In the genomic region with DNA sequence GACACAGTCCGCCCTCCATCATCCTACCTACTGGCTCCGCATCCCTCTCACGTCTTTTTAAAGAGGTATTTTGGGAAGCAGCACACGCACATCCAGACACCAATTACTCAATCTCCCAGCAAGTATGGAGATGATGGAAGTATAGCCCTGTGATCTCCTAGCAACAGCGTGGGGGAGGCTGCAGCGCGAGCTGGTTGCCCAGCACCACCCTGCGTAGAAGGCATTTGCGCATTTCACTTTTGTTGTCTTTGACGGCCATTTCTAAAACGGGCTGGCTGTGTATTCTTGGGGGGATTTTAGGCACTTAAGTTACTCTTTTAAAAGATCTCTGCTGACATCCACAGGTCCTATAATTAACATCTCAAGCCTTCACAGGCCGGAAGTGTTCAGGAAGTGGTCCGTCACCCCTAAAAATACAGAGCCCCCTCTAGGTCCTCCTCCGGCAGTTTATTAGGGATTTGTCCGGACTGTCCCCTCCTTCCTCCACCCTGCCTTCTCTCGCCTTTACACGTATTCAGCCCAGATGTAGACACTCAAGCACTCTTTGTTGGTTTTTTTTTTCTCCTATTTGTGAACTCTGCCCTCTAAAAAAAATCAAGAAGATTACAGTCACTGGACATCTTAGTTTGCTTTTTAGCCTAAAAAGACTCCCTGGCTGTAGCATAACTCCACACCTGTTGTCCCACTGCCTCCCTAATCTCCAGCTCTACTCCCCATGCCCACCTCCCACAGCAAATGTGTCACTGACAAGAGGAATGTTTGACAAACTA, we compare ENCODE assay signal across 19 cellular contexts.
DNase-seq lines count a peak whose midpoint lies in the region; ATAC-seq, FAIRE-seq and TF ChIP-seq lines count a peak whose summit lies in the region.
"Had no signal": no experiment of that assay in that cellular context is flagged by ENCODE, and none has a peak within 500 bp of the region (broad histone marks: within the 10 kb centered on the region; RNA-seq: fewer than 3 reads in every experiment).

No MANE protein-coding gene starts in this region.

- TF ChIP-seq CTCF in GM12865 (IDR thresholded peaks at IDR 0.05; ENCODE audit: insufficient read depth, low read depth, low read length, missing control alignments), result no peak
- TF ChIP-seq CTCF in activated CD8-positive, alpha-beta T cell treated with anti-CD3 and anti-CD28 coated beads for 36 hours (IDR thresholded peaks at IDR 0.05), result no peak

- H3K27ac Mint-ChIP-seq in activated CD8-positive, alpha-beta T cell treated with anti-CD3 and anti-CD28 coated beads for 36 hours, result no peak overlapping the region
- no peak overlapping the region for H3K27ac Mint-ChIP-seq in activated CD4-positive, alpha-beta T cell treated with anti-CD3 and anti-CD28 coated beads, Interleukin-2, amount 10 ng/mL, durations not matched to agents 24 days and 14 days
- H3K27ac Mint-ChIP-seq: activated naive CD4-positive, alpha-beta T cell treated with anti-CD3 and anti-CD28 coated beads, Interleukin-2, amount 50 U/mL, for 24 hours; nephron progenitor cell had no signal

- H3K36me3 Mint-ChIP-seq in activated CD8-positive, alpha-beta T cell treated with anti-CD3 and anti-CD28 coated beads for 36 hours (ENCODE audit: low read depth), result no peaks in the 10 kb centered on the region
- no peaks in the 10 kb centered on the region for H3K36me3 Mint-ChIP-seq in activated CD4-positive, alpha-beta T cell treated with anti-CD3 and anti-CD28 coated beads, Interleukin-2, amount 10 ng/mL, durations not matched to agents 24 days and 14 days (ENCODE audit: low read depth)
- H3K36me3 Mint-ChIP-seq: activated naive CD4-positive, alpha-beta T cell treated with anti-CD3 and anti-CD28 coated beads, Interleukin-2, amount 50 U/mL, for 24 hours had no signal

- H3K4me3 ChIP-seq in GM12865 (ENCODE audit: low read depth, low read length), result no peak overlapping the region
- H3K4me3 ChIP-seq: cardiac muscle cell had no signal

- H3K27me3 Mint-ChIP-seq in activated CD8-positive, alpha-beta T cell treated with anti-CD3 and anti-CD28 coated beads for 36 hours, result no peaks in the 10 kb centered on the region
- no peaks in the 10 kb centered on the region for H3K27me3 Mint-ChIP-seq in activated CD4-positive, alpha-beta T cell treated with anti-CD3 and anti-CD28 coated beads, Interleukin-2, amount 10 ng/mL, durations not matched to agents 24 days and 14 days
- H3K27me3 Mint-ChIP-seq: activated naive CD4-positive, alpha-beta T cell treated with anti-CD3 and anti-CD28 coated beads, Interleukin-2, amount 50 U/mL, for 24 hours had no signal

- CTCF ChIA-PET in activated CD8-positive, alpha-beta T cell treated with anti-CD3 and anti-CD28 coated beads for 36 hours (lab: Charles Lee), result no interaction called here

- H3K9me3 Mint-ChIP-seq in activated CD8-positive, alpha-beta T cell treated with anti-CD3 and anti-CD28 coated beads for 36 hours, result no peaks in the 10 kb centered on the region
- no peaks in the 10 kb centered on the region for H3K9me3 Mint-ChIP-seq in activated CD4-positive, alpha-beta T cell treated with anti-CD3 and anti-CD28 coated beads, Interleukin-2, amount 10 ng/mL, durations not matched to agents 24 days and 14 days
- H3K9me3 Mint-ChIP-seq: activated naive CD4-positive, alpha-beta T cell treated with anti-CD3 and anti-CD28 coated beads, Interleukin-2, amount 50 U/mL, for 24 hours; nephron progenitor cell had no signal

- H3K4me1 Mint-ChIP-seq in activated CD8-positive, alpha-beta T cell treated with anti-CD3 and anti-CD28 coated beads for 36 hours (ENCODE audit: low read depth), result no peaks in the 10 kb centered on the region
- no peaks in the 10 kb centered on the region for H3K4me1 Mint-ChIP-seq in activated CD4-positive, alpha-beta T cell treated with anti-CD3 and anti-CD28 coated beads, Interleukin-2, amount 10 ng/mL, durations not matched to agents 24 days and 14 days
- H3K4me1 Mint-ChIP-seq: activated naive CD4-positive, alpha-beta T cell treated with anti-CD3 and anti-CD28 coated beads, Interleukin-2, amount 50 U/mL, for 24 hours had no signal

- no peak for FAIRE-seq in frontal cortex (lab: Jason Lieb, UNC)
- FAIRE-seq: D721Med, endometrium, TTC549 had no signal

- H3K4me3 Mint-ChIP-seq in activated CD8-positive, alpha-beta T cell treated with anti-CD3 and anti-CD28 coated beads for 36 hours, result no peak overlapping the region
- no peak overlapping the region for H3K4me3 Mint-ChIP-seq in activated CD4-positive, alpha-beta T cell treated with anti-CD3 and anti-CD28 coated beads, Interleukin-2, amount 10 ng/mL, durations not matched to agents 24 days and 14 days
- H3K4me3 Mint-ChIP-seq: activated naive CD4-positive, alpha-beta T cell treated with anti-CD3 and anti-CD28 coated beads, Interleukin-2, amount 50 U/mL, for 24 hours; nephron progenitor cell had no signal

- ATAC-seq in activated CD8-positive, alpha-beta T cell treated with anti-CD3 and anti-CD28 coated beads for 36 hours, result no peak
- ATAC-seq: HCT116 had no signal

- POLR2A ChIA-PET in activated CD8-positive, alpha-beta T cell treated with anti-CD3 and anti-CD28 coated beads for 36 hours (lab: Charles Lee), result no interaction called here

- peak; percentile 3 for DNase-seq in GM12865 (ENCODE audit: low read depth)
- DNase-seq in NCI-H748 treated with DMSO at 0.1 percent for 48 hours (lab: John Stamatoyannopoulos, UW), result peak; percentile 40
- DNase-seq in frontal cortex (ENCODE audit: low spot score in 2 of 2), result peak; percentile 15 to 38
- peak in 55 of 56 donors; percentile 26 to 91 (median 73) for DNase-seq in nucleus accumbens (lab: John Stamatoyannopoulos, UW)
- DNase-seq in activated CD8-positive, alpha-beta T cell treated with anti-CD3 and anti-CD28 coated beads for 36 hours, result no peak
- no peak for DNase-seq in DMS153 (lab: John Stamatoyannopoulos, UW)
- DNase-seq in activated CD4-positive, alpha-beta T cell treated with anti-CD3 and anti-CD28 coated beads, Interleukin-2, amount 10 ng/mL, durations not matched to agents 24 days and 14 days, result no peak
- DNase-seq in activated CD4-positive, alpha-beta T cell treated with anti-CD3 and anti-CD28 coated beads for 48 hours, result no peak
- DNase-seq: foreskin fibroblast; GF-D8; NCI-H2081 treated with DMSO at 0.1 percent for 48 hours; nephron progenitor cell; stimulated activated CD4-positive, alpha-beta T cell treated with anti-CD3 and anti-CD28 coated beads, Interleukin-2, amount 100 ng/mL, for 48 hours had no signal

- intact Hi-C loops in activated CD8-positive, alpha-beta T cell treated with anti-CD3 and anti-CD28 coated beads for 36 hours (cut with micrococcal nuclease), result no loop called here
- intact Hi-C loops in activated CD4-positive, alpha-beta T cell treated with anti-CD3 and anti-CD28 coated beads, Interleukin-2, amount 10 ng/mL, durations not matched to agents 24 days and 14 days (cut with micrococcal nuclease), result no loop called here

Comparison
In these comparisons a context has a peak if more than half of its experiments do, and no peak if none do; other contexts are left out.
1. DNase-seq: peak in GM12865 (single experiment), NCI-H748 treated with DMSO at 0.1 percent for 48 hours (single experiment), frontal cortex (2 of 2) and nucleus accumbens (55 of 56); none in activated CD8-positive, alpha-beta T cell treated with anti-CD3 and anti-CD28 coated beads for 36 hours (single experiment), DMS153 (single experiment), activated CD4-positive, alpha-beta T cell treated with anti-CD3 and anti-CD28 coated beads, Interleukin-2, amount 10 ng/mL, durations not matched to agents 24 days and 14 days (single experiment) and activated CD4-positive, alpha-beta T cell treated with anti-CD3 and anti-CD28 coated beads for 48 hours (single experiment).